Comparison of ENCODE assay signal across 1 cellular context in the genomic region with DNA sequence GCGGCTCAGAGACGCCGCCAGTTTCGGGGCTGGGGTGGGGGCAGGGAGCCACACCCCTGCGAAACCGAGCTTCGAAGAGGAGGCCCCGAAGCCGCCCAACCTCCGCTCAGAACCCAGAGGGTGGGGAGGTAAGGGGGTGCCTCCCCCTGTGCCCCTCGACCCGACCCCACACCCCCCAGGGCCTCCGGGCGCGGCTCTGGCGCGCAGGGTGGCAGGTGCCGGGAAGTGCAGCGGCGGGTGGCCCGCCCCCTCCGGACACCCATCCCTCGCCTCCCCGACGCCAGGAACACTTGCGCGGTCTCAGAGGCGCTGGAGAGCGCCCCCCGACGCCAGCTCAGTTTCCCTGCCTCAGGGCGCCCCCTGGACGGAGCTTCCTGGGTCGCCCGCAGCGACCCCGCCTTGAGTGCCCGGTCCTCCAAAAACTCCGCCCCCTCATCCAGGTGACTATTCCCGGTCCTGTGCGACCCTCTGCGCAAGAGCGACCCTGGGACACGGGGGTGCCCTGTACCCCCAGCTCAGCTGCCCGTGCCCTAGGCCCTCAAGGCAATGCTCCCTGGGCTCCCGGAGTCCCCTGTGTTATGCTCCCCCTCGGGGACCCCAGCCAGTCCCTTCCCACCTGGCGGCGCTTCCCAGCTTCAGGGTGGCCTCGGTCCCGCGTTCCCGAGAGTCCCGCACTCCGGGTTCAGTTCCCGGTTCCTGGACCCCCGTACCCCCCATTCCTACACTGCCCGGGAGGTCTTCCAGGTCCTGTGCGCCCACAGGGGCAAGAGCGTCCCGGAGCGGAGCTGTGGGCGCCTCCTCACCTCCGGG.
A peak's percentile ranks its signal among the peaks of the same experiment; 100 is the strongest.
TF ChIP-seq lines count a peak whose summit lies in the region.

No MANE protein-coding gene starts in this region.

TF ChIP-seq in HepG2, 621 proteins besides CTCF, POLR2A, EP300 and RAD21 (continued from another document):
- TF ChIP-seq, protein P1, sequence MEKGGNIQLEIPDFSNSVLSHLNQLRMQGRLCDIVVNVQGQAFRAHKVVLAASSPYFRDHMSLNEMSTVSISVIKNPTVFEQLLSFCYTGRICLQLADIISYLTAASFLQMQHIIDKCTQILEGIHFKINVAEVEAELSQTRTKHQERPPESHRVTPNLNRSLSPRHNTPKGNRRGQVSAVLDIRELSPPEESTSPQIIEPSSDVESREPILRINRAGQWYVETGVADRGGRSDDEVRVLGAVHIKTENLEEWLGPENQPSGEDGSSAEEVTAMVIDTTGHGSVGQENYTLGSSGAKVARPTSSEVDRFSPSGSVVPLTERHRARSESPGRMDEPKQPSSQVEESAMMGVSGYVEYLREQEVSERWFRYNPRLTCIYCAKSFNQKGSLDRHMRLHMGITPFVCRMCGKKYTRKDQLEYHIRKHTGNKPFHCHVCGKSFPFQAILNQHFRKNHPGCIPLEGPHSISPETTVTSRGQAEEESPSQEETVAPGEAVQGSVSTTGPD (CRISPR knock-in tag; IDR thresholded peaks at IDR 0.05): no peak
- TF ChIP-seq, protein P2, sequence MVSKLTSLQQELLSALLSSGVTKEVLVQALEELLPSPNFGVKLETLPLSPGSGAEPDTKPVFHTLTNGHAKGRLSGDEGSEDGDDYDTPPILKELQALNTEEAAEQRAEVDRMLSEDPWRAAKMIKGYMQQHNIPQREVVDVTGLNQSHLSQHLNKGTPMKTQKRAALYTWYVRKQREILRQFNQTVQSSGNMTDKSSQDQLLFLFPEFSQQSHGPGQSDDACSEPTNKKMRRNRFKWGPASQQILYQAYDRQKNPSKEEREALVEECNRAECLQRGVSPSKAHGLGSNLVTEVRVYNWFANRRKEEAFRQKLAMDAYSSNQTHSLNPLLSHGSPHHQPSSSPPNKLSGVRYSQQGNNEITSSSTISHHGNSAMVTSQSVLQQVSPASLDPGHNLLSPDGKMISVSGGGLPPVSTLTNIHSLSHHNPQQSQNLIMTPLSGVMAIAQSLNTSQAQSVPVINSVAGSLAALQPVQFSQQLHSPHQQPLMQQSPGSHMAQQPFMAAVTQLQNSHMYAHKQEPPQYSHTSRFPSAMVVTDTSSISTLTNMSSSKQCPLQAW (CRISPR knock-in tag; IDR thresholded peaks at IDR 0.05): 0 out of 2 replicates have a peak, but pooled peaks have one; percentile 10
- TF ChIP-seq SNAPC2 (CRISPR knock-in tag; IDR thresholded peaks at IDR 0.05) (no peak; the same call in 1 of the 2 replicates), ZNF451 (CRISPR knock-in tag; IDR thresholded peaks at IDR 0.05) (peak; percentile 0; the same call in 1 of the 2 replicates)
- TF ChIP-seq, protein P3, sequence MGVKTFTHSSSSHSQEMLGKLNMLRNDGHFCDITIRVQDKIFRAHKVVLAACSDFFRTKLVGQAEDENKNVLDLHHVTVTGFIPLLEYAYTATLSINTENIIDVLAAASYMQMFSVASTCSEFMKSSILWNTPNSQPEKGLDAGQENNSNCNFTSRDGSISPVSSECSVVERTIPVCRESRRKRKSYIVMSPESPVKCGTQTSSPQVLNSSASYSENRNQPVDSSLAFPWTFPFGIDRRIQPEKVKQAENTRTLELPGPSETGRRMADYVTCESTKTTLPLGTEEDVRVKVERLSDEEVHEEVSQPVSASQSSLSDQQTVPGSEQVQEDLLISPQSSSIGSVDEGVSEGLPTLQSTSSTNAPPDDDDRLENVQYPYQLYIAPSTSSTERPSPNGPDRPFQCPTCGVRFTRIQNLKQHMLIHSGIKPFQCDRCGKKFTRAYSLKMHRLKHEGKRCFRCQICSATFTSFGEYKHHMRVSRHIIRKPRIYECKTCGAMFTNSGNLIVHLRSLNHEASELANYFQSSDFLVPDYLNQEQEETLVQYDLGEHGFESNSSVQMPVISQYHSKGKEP (CRISPR knock-in tag; IDR thresholded peaks at IDR 0.05): no peak
